Comparison of ENCODE assay signal across 15 cellular contexts in genomic region chr1:181986907-181987305, GRCh38.
"Had no signal": no experiment of that assay in that cellular context is flagged by ENCODE, and none has a peak within 500 bp of the region (broad histone marks: within the 10 kb centered on the region; RNA-seq: fewer than 3 reads in every experiment).

No MANE protein-coding gene starts in this region.

- H3K27ac ChIP-seq: body of pancreas, esophagus squamous epithelium, right atrium auricular region, SK-N-MC, spleen had no signal

- ATAC-seq: activated CD8-positive, alpha-beta T cell treated with anti-CD3 and anti-CD28 coated beads, Interleukin-2, amount 10 ng/mL, durations not matched to agents 7 days and 5 days; body of pancreas; stimulated activated memory B cell treated with anti-CD40 and anti-IgM and Interleukin-4, amounts not matched to agents 10 μg/mL and 1 μg/mL and 100 μg/mL, for 72 hours; T-cell had no signal

- DNase-seq: activated CD4-positive, alpha-beta T cell treated with anti-CD3 and anti-CD28 coated beads for 48 hours; activated CD8-positive, alpha-beta memory T cell treated with anti-CD3 and anti-CD28 coated beads, Interleukin-2, amount 50 U/mL, for 48 hours; activated CD8-positive, alpha-beta T cell treated with anti-CD3 and anti-CD28 coated beads, Interleukin-2, amount 10 ng/mL, durations not matched to agents 7 days and 5 days; activated naive CD4-positive, alpha-beta T cell treated with anti-CD3 and anti-CD28 coated beads, Interleukin-2, amount 10 ng/mL, durations not matched to agents 7 days and 5 days; body of pancreas; cerebellar nuclear complex; esophagus squamous epithelium; foreskin fibroblast; spleen; stimulated activated CD4-positive, alpha-beta T cell treated with anti-CD3 and anti-CD28 coated beads, Interleukin-1b, Interleukin-23, amount 100 ng/mL, for 48 hours; T-cell; trophoblast cell had no signal
